ENCODE assay signal across 2 cellular contexts in the genomic region with DNA sequence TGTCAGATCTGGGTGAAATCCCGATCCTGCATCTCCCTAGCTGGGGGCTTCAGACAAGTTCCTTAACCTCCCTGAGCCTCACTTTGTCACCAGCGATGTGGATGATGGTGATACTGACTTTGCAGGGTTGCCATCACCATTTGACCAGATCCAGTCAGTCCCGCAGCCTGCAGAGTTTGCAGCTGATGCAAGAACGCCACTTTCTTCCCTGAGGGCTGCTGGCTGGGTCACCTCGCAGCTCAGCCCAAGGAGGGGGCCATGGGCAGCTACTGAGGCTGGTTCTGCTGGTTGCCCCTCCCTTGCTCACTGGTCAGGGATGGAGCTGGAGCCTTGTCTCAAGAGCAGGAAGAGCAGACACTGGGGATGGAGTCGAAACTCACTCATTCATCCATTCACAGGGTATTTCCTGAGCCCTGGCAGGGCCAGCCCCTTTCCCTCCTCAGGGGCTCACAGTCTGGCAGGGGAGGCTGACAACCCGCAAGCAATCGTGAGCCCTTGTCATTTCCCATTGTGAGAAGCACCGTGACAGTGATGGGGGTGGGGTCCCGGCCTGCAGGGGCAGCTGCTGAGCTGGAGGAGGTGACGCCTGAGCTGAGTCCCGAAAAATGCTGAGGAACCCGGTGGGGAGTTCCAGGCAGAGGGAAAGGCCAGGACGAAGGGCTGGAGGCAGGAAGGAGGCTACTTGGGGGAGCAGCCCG.
TF ChIP-seq lines count a peak whose summit lies in the region.

No MANE protein-coding gene starts in this region.

TF ChIP-seq in H1, 55 proteins besides CTCF, POLR2A, EP300 and RAD21 (continued from another document):
- no peak for TF ChIP-seq POU5F1 (IDR thresholded peaks at IDR 0.05; ENCODE audit: low read depth, low read length)
- TF ChIP-seq TAF1 (IDR thresholded peaks at IDR 0.05; ENCODE audit: low read depth, low read length) = no peak
- TF ChIP-seq, protein P1, sequence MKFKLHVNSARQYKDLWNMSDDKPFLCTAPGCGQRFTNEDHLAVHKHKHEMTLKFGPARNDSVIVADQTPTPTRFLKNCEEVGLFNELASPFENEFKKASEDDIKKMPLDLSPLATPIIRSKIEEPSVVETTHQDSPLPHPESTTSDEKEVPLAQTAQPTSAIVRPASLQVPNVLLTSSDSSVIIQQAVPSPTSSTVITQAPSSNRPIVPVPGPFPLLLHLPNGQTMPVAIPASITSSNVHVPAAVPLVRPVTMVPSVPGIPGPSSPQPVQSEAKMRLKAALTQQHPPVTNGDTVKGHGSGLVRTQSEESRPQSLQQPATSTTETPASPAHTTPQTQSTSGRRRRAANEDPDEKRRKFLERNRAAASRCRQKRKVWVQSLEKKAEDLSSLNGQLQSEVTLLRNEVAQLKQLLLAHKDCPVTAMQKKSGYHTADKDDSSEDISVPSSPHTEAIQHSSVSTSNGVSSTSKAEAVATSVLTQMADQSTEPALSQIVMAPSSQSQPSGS (IDR thresholded peaks at IDR 0.05; ENCODE audit: low read length) = no peak
- TF ChIP-seq, protein P2, sequence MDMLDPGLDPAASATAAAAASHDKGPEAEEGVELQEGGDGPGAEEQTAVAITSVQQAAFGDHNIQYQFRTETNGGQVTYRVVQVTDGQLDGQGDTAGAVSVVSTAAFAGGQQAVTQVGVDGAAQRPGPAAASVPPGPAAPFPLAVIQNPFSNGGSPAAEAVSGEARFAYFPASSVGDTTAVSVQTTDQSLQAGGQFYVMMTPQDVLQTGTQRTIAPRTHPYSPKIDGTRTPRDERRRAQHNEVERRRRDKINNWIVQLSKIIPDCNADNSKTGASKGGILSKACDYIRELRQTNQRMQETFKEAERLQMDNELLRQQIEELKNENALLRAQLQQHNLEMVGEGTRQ (IDR thresholded peaks at IDR 0.05; ENCODE audit: low read length) = no peak
- TF ChIP-seq, protein P3, sequence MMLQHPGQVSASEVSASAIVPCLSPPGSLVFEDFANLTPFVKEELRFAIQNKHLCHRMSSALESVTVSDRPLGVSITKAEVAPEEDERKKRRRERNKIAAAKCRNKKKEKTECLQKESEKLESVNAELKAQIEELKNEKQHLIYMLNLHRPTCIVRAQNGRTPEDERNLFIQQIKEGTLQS (IDR thresholded peaks at IDR 0.05; ENCODE audit: insufficient read depth, low read depth, low read length) = no peak
- TF ChIP-seq NRF1 (IDR thresholded peaks at IDR 0.05; ENCODE audit: low read depth, low read length) = 0 out of 2 replicates have a peak, but pooled peaks have one; percentile 4
- TF ChIP-seq, protein P4, sequence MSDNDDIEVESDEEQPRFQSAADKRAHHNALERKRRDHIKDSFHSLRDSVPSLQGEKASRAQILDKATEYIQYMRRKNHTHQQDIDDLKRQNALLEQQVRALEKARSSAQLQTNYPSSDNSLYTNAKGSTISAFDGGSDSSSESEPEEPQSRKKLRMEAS (IDR thresholded peaks at IDR 0.05) = no peak
- TF ChIP-seq CTBP2 (IDR thresholded peaks at IDR 0.05; ENCODE audit: borderline replicate concordance, insufficient read depth, insufficient read length, low read length) = peak; percentile 31

TF ChIP-seq in HepG2, 621 proteins besides CTCF, POLR2A, EP300 and RAD21:
- TF ChIP-seq, protein P5, sequence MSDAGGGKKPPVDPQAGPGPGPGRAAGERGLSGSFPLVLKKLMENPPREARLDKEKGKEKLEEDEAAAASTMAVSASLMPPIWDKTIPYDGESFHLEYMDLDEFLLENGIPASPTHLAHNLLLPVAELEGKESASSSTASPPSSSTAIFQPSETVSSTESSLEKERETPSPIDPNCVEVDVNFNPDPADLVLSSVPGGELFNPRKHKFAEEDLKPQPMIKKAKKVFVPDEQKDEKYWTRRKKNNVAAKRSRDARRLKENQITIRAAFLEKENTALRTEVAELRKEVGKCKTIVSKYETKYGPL (CRISPR knock-in tag; IDR thresholded peaks at IDR 0.05) = no peak
- TF ChIP-seq NFKB2 (CRISPR knock-in tag; IDR thresholded peaks at IDR 0.05; ENCODE audit: borderline replicate concordance) = 0 out of 2 replicates have a peak, but pooled peaks have one; percentile 13
- no peak for TF ChIP-seq ATM (IDR thresholded peaks at IDR 0.05; ENCODE audit: borderline replicate concordance)
- TF ChIP-seq ZNF564 (CRISPR knock-in tag; IDR thresholded peaks at IDR 0.05) = no peak
- no peak for TF ChIP-seq SMC3 (IDR thresholded peaks at IDR 0.05; ENCODE audit: low read length)
- TF ChIP-seq, protein P6, sequence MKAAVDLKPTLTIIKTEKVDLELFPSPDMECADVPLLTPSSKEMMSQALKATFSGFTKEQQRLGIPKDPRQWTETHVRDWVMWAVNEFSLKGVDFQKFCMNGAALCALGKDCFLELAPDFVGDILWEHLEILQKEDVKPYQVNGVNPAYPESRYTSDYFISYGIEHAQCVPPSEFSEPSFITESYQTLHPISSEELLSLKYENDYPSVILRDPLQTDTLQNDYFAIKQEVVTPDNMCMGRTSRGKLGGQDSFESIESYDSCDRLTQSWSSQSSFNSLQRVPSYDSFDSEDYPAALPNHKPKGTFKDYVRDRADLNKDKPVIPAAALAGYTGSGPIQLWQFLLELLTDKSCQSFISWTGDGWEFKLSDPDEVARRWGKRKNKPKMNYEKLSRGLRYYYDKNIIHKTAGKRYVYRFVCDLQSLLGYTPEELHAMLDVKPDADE (CRISPR knock-in tag; IDR thresholded peaks at IDR 0.05) = no peak
